In genomic region chr1:173859547-173859946, GRCh38 we compare ENCODE assay signal across 2 cellular contexts. TPM values are rescaled to one million over a fixed set of nuclear protein-coding genes. Genes with fewer than 3 reads are reported as not detected.
"Had no signal": no experiment of that assay in that cellular context is flagged by ENCODE, and none has a peak within 500 bp of the region (broad histone marks: within the 10 kb centered on the region; RNA-seq: fewer than 3 reads in every experiment).

No MANE protein-coding gene starts in this region.

RNA-seq across cellular contexts. Expression of gene SERPINC1, which starts 57.6 kb away (rescaled TPM):
- total RNA-seq: OCI-LY7, SK-MEL-5 had no signal
